In the genomic region with DNA sequence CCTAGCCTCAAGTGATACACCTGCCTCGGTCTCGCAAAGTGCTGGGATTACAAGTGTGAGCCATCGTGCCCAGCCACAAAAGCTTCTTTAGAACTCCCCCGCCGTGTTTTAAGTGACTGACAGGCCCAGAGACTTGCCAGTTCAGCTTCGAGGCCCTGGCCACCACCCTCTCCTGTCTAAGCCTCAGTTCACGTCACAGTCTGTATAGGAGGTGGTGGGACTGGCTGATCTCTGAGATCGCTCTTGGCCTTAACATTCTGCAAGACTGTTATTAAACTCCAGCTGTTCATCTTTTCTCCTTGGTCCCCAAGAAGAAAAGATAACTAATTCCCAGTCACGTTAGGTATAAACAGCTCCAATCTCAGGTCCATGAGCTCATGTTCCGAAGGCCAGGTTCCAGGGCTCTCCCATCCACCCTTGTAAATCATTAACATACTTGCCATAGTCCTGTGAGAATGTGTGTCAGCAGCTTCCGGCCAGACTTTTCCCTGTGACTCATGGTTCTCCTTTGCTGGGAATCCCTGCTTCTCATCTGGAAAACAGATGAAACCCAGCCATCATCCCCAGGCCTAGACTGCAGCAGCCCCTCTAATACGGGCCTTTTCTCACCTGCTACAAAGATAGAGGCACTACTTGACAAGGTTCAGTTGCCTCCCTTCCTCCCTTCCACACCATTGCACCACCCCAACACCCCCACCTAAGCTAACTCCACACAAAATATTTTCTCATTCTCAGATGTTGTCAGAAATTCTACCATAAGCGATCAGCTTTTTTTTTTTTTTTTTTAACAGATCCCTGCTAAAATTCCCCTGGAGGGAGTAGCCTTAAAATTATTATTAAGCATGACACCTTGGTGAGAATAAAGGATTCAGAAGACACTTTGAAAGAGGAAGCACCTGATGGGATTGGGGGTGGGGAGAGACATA, we compare ENCODE assay signal across 1 cellular context.
TF ChIP-seq lines count a peak whose summit lies in the region.

No MANE protein-coding gene starts in this region.

TF ChIP-seq in HepG2, 621 proteins besides CTCF, POLR2A, EP300 and RAD21 (continued from another document):
- TF ChIP-seq, protein P1, sequence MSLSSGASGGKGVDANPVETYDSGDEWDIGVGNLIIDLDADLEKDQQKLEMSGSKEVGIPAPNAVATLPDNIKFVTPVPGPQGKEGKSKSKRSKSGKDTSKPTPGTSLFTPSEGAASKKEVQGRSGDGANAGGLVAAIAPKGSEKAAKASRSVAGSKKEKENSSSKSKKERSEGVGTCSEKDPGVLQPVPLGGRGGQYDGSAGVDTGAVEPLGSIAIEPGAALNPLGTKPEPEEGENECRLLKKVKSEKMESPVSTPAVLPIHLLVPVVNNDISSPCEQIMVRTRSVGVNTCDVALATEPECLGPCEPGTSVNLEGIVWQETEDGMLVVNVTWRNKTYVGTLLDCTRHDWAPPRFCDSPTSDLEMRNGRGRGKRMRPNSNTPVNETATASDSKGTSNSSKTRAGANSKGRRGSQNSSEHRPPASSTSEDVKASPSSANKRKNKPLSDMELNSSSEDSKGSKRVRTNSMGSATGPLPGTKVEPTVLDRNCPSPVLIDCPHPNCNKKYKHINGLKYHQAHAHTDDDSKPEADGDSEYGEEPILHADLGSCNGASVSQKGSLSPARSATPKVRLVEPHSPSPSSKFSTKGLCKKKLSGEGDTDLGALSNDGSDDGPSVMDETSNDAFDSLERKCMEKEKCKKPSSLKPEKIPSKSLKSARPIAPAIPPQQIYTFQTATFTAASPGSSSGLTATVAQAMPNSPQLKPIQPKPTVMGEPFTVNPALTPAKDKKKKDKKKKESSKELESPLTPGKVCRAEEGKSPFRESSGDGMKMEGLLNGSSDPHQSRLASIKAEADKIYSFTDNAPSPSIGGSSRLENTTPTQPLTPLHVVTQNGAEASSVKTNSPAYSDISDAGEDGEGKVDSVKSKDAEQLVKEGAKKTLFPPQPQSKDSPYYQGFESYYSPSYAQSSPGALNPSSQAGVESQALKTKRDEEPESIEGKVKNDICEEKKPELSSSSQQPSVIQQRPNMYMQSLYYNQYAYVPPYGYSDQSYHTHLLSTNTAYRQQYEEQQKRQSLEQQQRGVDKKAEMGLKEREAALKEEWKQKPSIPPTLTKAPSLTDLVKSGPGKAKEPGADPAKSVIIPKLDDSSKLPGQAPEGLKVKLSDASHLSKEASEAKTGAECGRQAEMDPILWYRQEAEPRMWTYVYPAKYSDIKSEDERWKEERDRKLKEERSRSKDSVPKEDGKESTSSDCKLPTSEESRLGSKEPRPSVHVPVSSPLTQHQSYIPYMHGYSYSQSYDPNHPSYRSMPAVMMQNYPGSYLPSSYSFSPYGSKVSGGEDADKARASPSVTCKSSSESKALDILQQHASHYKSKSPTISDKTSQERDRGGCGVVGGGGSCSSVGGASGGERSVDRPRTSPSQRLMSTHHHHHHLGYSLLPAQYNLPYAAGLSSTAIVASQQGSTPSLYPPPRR (CRISPR knock-in tag; IDR thresholded peaks at IDR 0.05; ENCODE audit: borderline replicate concordance), result peak; percentile 47; the same call in 1 of the 2 replicates
- TF ChIP-seq GABPB1 (CRISPR knock-in tag; IDR thresholded peaks at IDR 0.05) (peak; percentile 42; the same call in 1 of the 2 replicates), PCBP2 (optimal IDR thresholded peaks at IDR 0.05; ENCODE audit: low read depth, low read length, poor library complexity, severe bottlenecking) (no peak), CC2D1A (CRISPR knock-in tag; IDR thresholded peaks at IDR 0.05) (no peak), MZF1 (CRISPR knock-in tag; IDR thresholded peaks at IDR 0.05; ENCODE audit: borderline replicate concordance) (0 out of 2 replicates have a peak, but pooled peaks have one; percentile 42), NR1H2 (CRISPR knock-in tag; IDR thresholded peaks at IDR 0.05; ENCODE audit: borderline replicate concordance, low read depth) (no peak), PCBP1 (IDR thresholded peaks at IDR 0.05; ENCODE audit: borderline replicate concordance, low read depth, low read length) (no peak), GFI1 (CRISPR knock-in tag; IDR thresholded peaks at IDR 0.05; ENCODE audit: borderline replicate concordance) (peak; percentile 90), TEAD3 (CRISPR knock-in tag; optimal IDR thresholded peaks at IDR 0.05; ENCODE audit: borderline replicate concordance) (peak; percentile 88), MED13 (CRISPR knock-in tag; IDR thresholded peaks at IDR 0.05) (no peak), ZNF879 (CRISPR knock-in tag; IDR thresholded peaks at IDR 0.05) (peak; percentile 12; the same call in 1 of the 2 replicates), ZFX (CRISPR knock-in tag; IDR thresholded peaks at IDR 0.05; ENCODE audit: low read depth) (peak; percentile 83), ZFP62 (CRISPR knock-in tag; IDR thresholded peaks at IDR 0.05) (no peak), ZNF768 (CRISPR knock-in tag; IDR thresholded peaks at IDR 0.05) (no peak), ZNF17 (CRISPR knock-in tag; IDR thresholded peaks at IDR 0.05) (no peak), KAT7 (CRISPR knock-in tag; IDR thresholded peaks at IDR 0.05; ENCODE audit: borderline replicate concordance) (no peak), PHF21A (CRISPR knock-in tag; IDR thresholded peaks at IDR 0.05) (peak; percentile 91), ZNF549 (CRISPR knock-in tag; IDR thresholded peaks at IDR 0.05) (no peak), ZNF766 (CRISPR knock-in tag; IDR thresholded peaks at IDR 0.05; ENCODE audit: borderline replicate concordance) (0 out of 2 replicates have a peak, but pooled peaks have one; percentile 12), ZNF775 (CRISPR knock-in tag; IDR thresholded peaks at IDR 0.05; ENCODE audit: borderline replicate concordance) (peak; percentile 95), SMYD3 (CRISPR knock-in tag; IDR thresholded peaks at IDR 0.05) (peak; percentile 57; the same call in 1 of the 2 replicates), ATF7 (IDR thresholded peaks at IDR 0.05) (no peak), ATF7 (CRISPR knock-in tag; IDR thresholded peaks at IDR 0.05) (peak; percentile 57; the same call in 1 of the 2 replicates)
- TF ChIP-seq, protein P2, sequence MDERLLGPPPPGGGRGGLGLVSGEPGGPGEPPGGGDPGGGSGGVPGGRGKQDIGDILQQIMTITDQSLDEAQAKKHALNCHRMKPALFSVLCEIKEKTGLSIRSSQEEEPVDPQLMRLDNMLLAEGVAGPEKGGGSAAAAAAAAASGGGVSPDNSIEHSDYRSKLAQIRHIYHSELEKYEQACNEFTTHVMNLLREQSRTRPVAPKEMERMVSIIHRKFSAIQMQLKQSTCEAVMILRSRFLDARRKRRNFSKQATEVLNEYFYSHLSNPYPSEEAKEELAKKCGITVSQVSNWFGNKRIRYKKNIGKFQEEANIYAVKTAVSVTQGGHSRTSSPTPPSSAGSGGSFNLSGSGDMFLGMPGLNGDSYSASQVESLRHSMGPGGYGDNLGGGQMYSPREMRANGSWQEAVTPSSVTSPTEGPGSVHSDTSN (CRISPR knock-in tag; IDR thresholded peaks at IDR 0.05), result peak; percentile 66
- TF ChIP-seq, protein P3, sequence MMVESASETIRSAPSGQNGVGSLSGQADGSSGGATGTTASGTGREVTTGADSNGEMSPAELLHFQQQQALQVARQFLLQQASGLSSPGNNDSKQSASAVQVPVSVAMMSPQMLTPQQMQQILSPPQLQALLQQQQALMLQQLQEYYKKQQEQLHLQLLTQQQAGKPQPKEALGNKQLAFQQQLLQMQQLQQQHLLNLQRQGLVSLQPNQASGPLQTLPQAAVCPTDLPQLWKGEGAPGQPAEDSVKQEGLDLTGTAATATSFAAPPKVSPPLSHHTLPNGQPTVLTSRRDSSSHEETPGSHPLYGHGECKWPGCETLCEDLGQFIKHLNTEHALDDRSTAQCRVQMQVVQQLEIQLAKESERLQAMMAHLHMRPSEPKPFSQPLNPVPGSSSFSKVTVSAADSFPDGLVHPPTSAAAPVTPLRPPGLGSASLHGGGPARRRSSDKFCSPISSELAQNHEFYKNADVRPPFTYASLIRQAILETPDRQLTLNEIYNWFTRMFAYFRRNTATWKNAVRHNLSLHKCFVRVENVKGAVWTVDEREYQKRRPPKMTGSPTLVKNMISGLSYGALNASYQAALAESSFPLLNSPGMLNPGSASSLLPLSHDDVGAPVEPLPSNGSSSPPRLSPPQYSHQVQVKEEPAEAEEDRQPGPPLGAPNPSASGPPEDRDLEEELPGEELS (CRISPR knock-in tag; IDR thresholded peaks at IDR 0.05), result peak; percentile 78
